Comparison of ENCODE assay signal across 18 cellular contexts in the genomic region with DNA sequence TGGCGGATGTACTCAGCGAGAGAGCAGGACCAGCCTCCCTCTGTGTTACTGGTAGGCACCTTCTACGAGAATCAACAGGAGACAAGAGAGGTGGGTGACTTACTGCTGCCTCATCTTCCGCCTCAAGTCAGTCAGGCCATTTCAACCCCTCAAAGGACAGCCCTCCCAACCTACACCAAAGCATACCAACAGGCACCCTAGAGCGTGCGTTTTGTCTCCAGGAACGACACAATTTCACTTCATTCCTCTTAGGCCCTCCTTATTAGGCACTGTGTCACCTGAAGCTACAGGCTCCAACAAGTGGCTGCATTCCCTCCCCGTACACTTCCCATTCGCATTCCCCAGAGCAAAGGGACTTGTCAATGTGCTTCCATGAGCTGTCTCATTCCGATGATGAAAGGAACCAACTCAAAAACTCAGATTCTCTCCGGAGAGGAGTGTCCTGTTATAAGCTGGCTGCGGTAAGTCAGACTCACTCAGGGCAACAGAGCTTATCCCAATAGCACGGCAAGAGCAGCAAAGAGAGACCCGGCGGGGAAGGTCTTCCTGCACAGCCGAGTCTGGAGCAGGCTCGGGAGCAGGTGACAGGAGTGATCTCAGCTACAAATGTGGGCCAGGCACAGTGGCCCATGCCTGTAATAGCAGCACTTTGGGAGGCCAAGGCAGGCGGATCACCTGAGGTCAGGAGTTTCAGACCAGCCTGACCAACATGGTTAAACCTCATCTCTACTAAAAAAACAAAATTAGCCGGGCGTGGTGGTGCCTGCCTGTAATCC.
"Had no signal": no experiment of that assay in that cellular context is flagged by ENCODE, and none has a peak within 500 bp of the region (broad histone marks: within the 10 kb centered on the region; RNA-seq: fewer than 3 reads in every experiment).

No MANE protein-coding gene starts in this region.

- H3K4me1 ChIP-seq: uterus had no signal

- H3K9me3 ChIP-seq: gastrocnemius medialis, heart right ventricle, lower lobe of right lung, ovary, stomach, thoracic aorta, uterus had no signal

- H3K36me3 ChIP-seq: ovary, uterus had no signal

- H3K4me3 Mint-ChIP-seq: activated naive CD8-positive, alpha-beta T cell treated with anti-CD3 and anti-CD28 coated beads for 36 hours; activated T-helper 1 cell treated with anti-CD3 and anti-CD28 coated beads, Interleukin-12 subunit alpha, Interleukin-12 subunit beta, Interleukin-2, Interleukin-4 antibody, amounts not matched to agents 30 ng/mL and 10 ng/mL and 1 ng/mL, durations not matched to agents 14 hours and 24 hours and 36 hours; brain; WTC11 had no signal

- H3K27ac Mint-ChIP-seq: activated naive CD8-positive, alpha-beta T cell treated with anti-CD3 and anti-CD28 coated beads for 36 hours; activated T-helper 1 cell treated with anti-CD3 and anti-CD28 coated beads, Interleukin-12 subunit alpha, Interleukin-12 subunit beta, Interleukin-2, Interleukin-4 antibody, amounts not matched to agents 30 ng/mL and 10 ng/mL and 1 ng/mL, durations not matched to agents 14 hours and 24 hours and 36 hours; WTC11 had no signal

- H3K4me3 ChIP-seq: gastrocnemius medialis, heart right ventricle, lower lobe of right lung, ovary, stomach, thoracic aorta, uterus had no signal

- H3K9me3 Mint-ChIP-seq: activated naive CD8-positive, alpha-beta T cell treated with anti-CD3 and anti-CD28 coated beads for 36 hours; activated T-helper 1 cell treated with anti-CD3 and anti-CD28 coated beads, Interleukin-12 subunit alpha, Interleukin-12 subunit beta, Interleukin-2, Interleukin-4 antibody, amounts not matched to agents 30 ng/mL and 10 ng/mL and 1 ng/mL, durations not matched to agents 14 hours and 24 hours and 36 hours; brain; WTC11 had no signal

- ATAC-seq: gastrocnemius medialis, heart right ventricle, left cardiac atrium, lower lobe of right lung, WTC11 had no signal

- H3K4me1 Mint-ChIP-seq: WTC11 had no signal

- H3K27me3 Mint-ChIP-seq: activated naive CD8-positive, alpha-beta T cell treated with anti-CD3 and anti-CD28 coated beads for 36 hours; brain had no signal

- DNase-seq: activated CD4-positive, alpha-beta T cell treated with anti-CD3 and anti-CD28 coated beads for 4 hours; activated naive CD8-positive, alpha-beta T cell treated with anti-CD3 and anti-CD28 coated beads for 36 hours; amygdala; effector CD8-positive, alpha-beta T cell; gastrocnemius medialis; heart right ventricle; left cardiac atrium; lower lobe of right lung; midbrain; ovary; stimulated activated CD4-positive, alpha-beta T cell treated with anti-CD3 and anti-CD28 coated beads, Interleukin-4, amount 100 ng/mL, for 24 hours; stomach; T-helper 2 cell; uterus had no signal

- H3K27me3 ChIP-seq: gastrocnemius medialis, heart right ventricle, ovary, stomach, uterus had no signal

- H3K27ac ChIP-seq: heart right ventricle, lower lobe of right lung, ovary, thoracic aorta, uterus had no signal
